In genomic region chr13:52737451-52737850, GRCh38 we compare ENCODE assay signal across 20 cellular contexts. TPM values are rescaled to one million over a fixed set of nuclear protein-coding genes. Genes with fewer than 3 reads are reported as not detected.
A peak's percentile ranks its signal among the peaks of the same experiment; 100 is the strongest.
DNase-seq lines count a peak whose midpoint lies in the region; ATAC-seq and TF ChIP-seq lines count a peak whose summit lies in the region.
"Had no signal": no experiment of that assay in that cellular context is flagged by ENCODE, and none has a peak within 500 bp of the region (broad histone marks: within the 10 kb centered on the region; RNA-seq: fewer than 3 reads in every experiment).

No MANE protein-coding gene starts in this region.

- no peak overlapping the region for H3K4me3 Mint-ChIP-seq in activated T-cell treated with anti-CD3 and anti-CD28 coated beads, Interleukin-2, amount 50 U/mL, for 72 hours

- peaks cover 5% of the 10 kb centered on the region for H3K4me1 Mint-ChIP-seq in activated T-cell treated with anti-CD3 and anti-CD28 coated beads, Interleukin-2, amount 50 U/mL, for 72 hours (ENCODE audit: low read depth)

- H3K9me3 ChIP-seq in iPS-18a (ENCODE audit: control insufficient read depth, low read depth, low read length): no peaks in the 10 kb centered on the region
- H3K9me3 ChIP-seq in right atrium auricular region: no peaks in the 10 kb centered on the region
- H3K9me3 ChIP-seq: HAP-1 had no signal

- H3K27me3 Mint-ChIP-seq in activated T-cell treated with anti-CD3 and anti-CD28 coated beads, Interleukin-2, amount 50 U/mL, for 72 hours (ENCODE audit: low read depth): peaks cover 55% of the 10 kb centered on the region

- H3K27ac Mint-ChIP-seq in activated T-cell treated with anti-CD3 and anti-CD28 coated beads, Interleukin-2, amount 50 U/mL, for 72 hours: peak overlapping the region; percentile 47
- H3K27ac Mint-ChIP-seq: IgD-negative memory B cell had no signal

- DNase-seq in activated T-cell treated with anti-CD3 and anti-CD28 coated beads, Interleukin-2, amount 50 U/mL, for 72 hours: no peak
- DNase-seq in activated T-cell treated with anti-CD3 and anti-CD28 coated beads, Interleukin-2, amount 50 U/mL, for 48 hours: no peak
- peak; percentile 89 for DNase-seq in NCI-H526 treated with DMSO at 0.1 percent for 48 hours (lab: John Stamatoyannopoulos, UW)
- no peak for DNase-seq in NCI-H2196 (lab: John Stamatoyannopoulos, UW; ENCODE audit: unreplicated experiment)
- DNase-seq in cerebellar nuclear complex (lab: John Stamatoyannopoulos, UW): no peak
- DNase-seq in SIG-M5 treated with dmso at 0.1 percent for 504 hours (lab: John Stamatoyannopoulos, UW; ENCODE audit: unreplicated experiment): no peak
- no peak for DNase-seq in right atrium auricular region (ENCODE audit: low spot score)
- DNase-seq: AML-193, MV-4-11, NCI-H1105 treated with DMSO at 0.1 percent for 48 hours, NCI-H2029 treated with DMSO at 0.1 percent for 48 hours, OCI-M1 had no signal

- no peak for TF ChIP-seq CTCF in right atrium auricular region (IDR thresholded peaks at IDR 0.05)

- H3K36me3 Mint-ChIP-seq in activated T-cell treated with anti-CD3 and anti-CD28 coated beads, Interleukin-2, amount 50 U/mL, for 72 hours (ENCODE audit: insufficient read depth in 2 of 2): peaks cover 0 to under 1% of the 10 kb centered on the region in 2 donors

- H3K4me3 ChIP-seq in iPS-18a (ENCODE audit: low read length) (peak overlapping the region; percentile 81), right atrium auricular region (no peak overlapping the region)
- H3K4me3 ChIP-seq: HAP-1 had no signal

- peaks cover 0 to under 1% of the 10 kb centered on the region in 2 donors for H3K9me3 Mint-ChIP-seq in activated T-cell treated with anti-CD3 and anti-CD28 coated beads, Interleukin-2, amount 50 U/mL, for 72 hours

- ATAC-seq in activated T-cell treated with anti-CD3 and anti-CD28 coated beads, Interleukin-2, amount 50 U/mL, for 72 hours (replicated peaks in 1 of 2): no peak

- peaks cover 32% of the 10 kb centered on the region for H3K4me1 ChIP-seq in iPS-18a (ENCODE audit: control insufficient read depth, low read depth, low read length)
- peaks cover 0 to 11% of the 10 kb centered on the region in 2 donors for H3K4me1 ChIP-seq in right atrium auricular region

- H3K36me3 ChIP-seq in iPS-18a (ENCODE audit: control insufficient read depth, low read depth, low read length): peaks cover 17% of the 10 kb centered on the region
- H3K36me3 ChIP-seq in right atrium auricular region: no peaks in the 10 kb centered on the region
- H3K36me3 ChIP-seq: HAP-1 had no signal

- H3K27ac ChIP-seq in iPS-18a (ENCODE audit: low read length): peak overlapping the region; percentile 5
- H3K27ac ChIP-seq in right atrium auricular region: no peak overlapping the region
- H3K27ac ChIP-seq: 22Rv1, C4-2B had no signal

- no peak overlapping the region for H3K9ac ChIP-seq in iPS-18a (ENCODE audit: low read length)

- H3K27me3 ChIP-seq in iPS-18a (ENCODE audit: control insufficient read depth, insufficient read depth, low read length): no peaks in the 10 kb centered on the region
- peaks cover 7 to 19% of the 10 kb centered on the region in 2 donors for H3K27me3 ChIP-seq in right atrium auricular region

RNA-seq across cellular contexts. Expression of gene CNMD, which starts 2.2 kb away (rescaled TPM):
- total RNA-seq in activated T-cell treated with anti-CD3 and anti-CD28 coated beads, Interleukin-2, amount 50 U/mL, for 72 hours: not detected
- not detected for total RNA-seq in right atrium auricular region
- total RNA-seq: Daoy, HT1080, M059J had no signal
